8 cellular contexts compared by ENCODE assay signal in genomic region chr16:50213939-50214519, GRCh38. TPM values are rescaled to one million over a fixed set of nuclear protein-coding genes. Genes with fewer than 3 reads are reported as not detected.
DNase-seq lines count a peak whose midpoint lies in the region; ATAC-seq and TF ChIP-seq lines count a peak whose summit lies in the region.

No MANE protein-coding gene starts in this region.

- H3K9me2 ChIP-seq in Karpas-422 (replicated peaks; ENCODE audit: insufficient read depth, low read length), result no peaks in the 10 kb centered on the region

- H3K9ac ChIP-seq in Karpas-422 (ENCODE audit: low read length), result no peak overlapping the region

- H3K4me1 Mint-ChIP-seq in activated CD4-positive, alpha-beta T cell treated with anti-CD3 and anti-CD28 coated beads for 36 hours, result peaks cover 28% of the 10 kb centered on the region

- POLR2A ChIA-PET in activated CD4-positive, alpha-beta T cell treated with anti-CD3 and anti-CD28 coated beads for 36 hours (lab: Charles Lee), result no interaction called here

- no peak overlapping the region for H3K27ac Mint-ChIP-seq in activated CD4-positive, alpha-beta T cell treated with anti-CD3 and anti-CD28 coated beads for 36 hours

- H3K27me3 Mint-ChIP-seq in activated CD4-positive, alpha-beta T cell treated with anti-CD3 and anti-CD28 coated beads for 36 hours, result no peaks in the 10 kb centered on the region

- TF ChIP-seq POLR2A in gastroesophageal sphincter (IDR thresholded peaks at IDR 0.05) (no peak), sigmoid colon (IDR thresholded peaks at IDR 0.05) (no peak)

- H3K36me3 ChIP-seq in Karpas-422 (ENCODE audit: insufficient read depth, low read length) (no peaks in the 10 kb centered on the region), WERI-Rb-1 (peaks cover 47% of the 10 kb centered on the region), gastroesophageal sphincter (peaks cover 0 to 68% of the 10 kb centered on the region in 2 donors), sigmoid colon (peaks cover 0 to 67% (median 4%) of the 10 kb centered on the region in 4 donors)

- H3K4me1 ChIP-seq in Karpas-422 (ENCODE audit: low read length) (no peaks in the 10 kb centered on the region), gastroesophageal sphincter (peaks cover 10 to 30% (median 14%) of the 10 kb centered on the region in 3 donors), sigmoid colon (peaks cover 0 to 38% (median 29%) of the 10 kb centered on the region in 4 donors)

- TF ChIP-seq EP300 in gastroesophageal sphincter (IDR thresholded peaks at IDR 0.05) (no peak), sigmoid colon (IDR thresholded peaks at IDR 0.05) (no peak)

- H3K4me3 ChIP-seq in Karpas-422 (ENCODE audit: low read length) (no peak overlapping the region), WERI-Rb-1 (ENCODE audit: low read depth, low read length) (no peak overlapping the region), gastroesophageal sphincter (no peak overlapping the region), sigmoid colon (no peak overlapping the region)

- no peak for DNase-seq in activated CD4-positive, alpha-beta T cell treated with anti-CD3 and anti-CD28 coated beads for 36 hours
- DNase-seq in activated CD4-positive, alpha-beta T cell treated with anti-CD3 and anti-CD28 coated beads, Interleukin-2, amount 50 U/mL, for 48 hours, result no peak
- DNase-seq in Karpas-422, result peak; percentile 85
- no peak for DNase-seq in WERI-Rb-1
- DNase-seq in sigmoid colon, result no peak
- DNase-seq in ureter (ENCODE audit: low spot score), result no peak
- DNase-seq in NCI-H2081 treated with DMSO at 0.1 percent for 48 hours (lab: John Stamatoyannopoulos, UW), result no peak

- no peaks in the 10 kb centered on the region for H4K20me1 ChIP-seq in Karpas-422 (ENCODE audit: insufficient read depth, low read depth, low read length)

- peak; percentile 39; the same call in 1 of the 2 replicates for TF ChIP-seq CTCF in WERI-Rb-1 (IDR thresholded peaks at IDR 0.05; ENCODE audit: low read depth, low read length)
- TF ChIP-seq CTCF in gastroesophageal sphincter (IDR thresholded peaks at IDR 0.05), result peak; percentile 78 to 85 (median 84)
- peak; percentile 50 to 84 (median 74) for TF ChIP-seq CTCF in sigmoid colon (IDR thresholded peaks at IDR 0.05)

- no peaks in the 10 kb centered on the region for H3K27me3 ChIP-seq in Karpas-422 (ENCODE audit: low read length)
- no peaks in the 10 kb centered on the region for H3K27me3 ChIP-seq in WERI-Rb-1 (ENCODE audit: insufficient read depth, low read depth, severe bottlenecking)
- H3K27me3 ChIP-seq in gastroesophageal sphincter, result no peaks in the 10 kb centered on the region
- no peaks in the 10 kb centered on the region for H3K27me3 ChIP-seq in sigmoid colon

- H3K4me2 ChIP-seq in Karpas-422 (ENCODE audit: low read depth, low read length, poor library complexity, severe bottlenecking), result no peak overlapping the region

- no peak overlapping the region for H3K27ac ChIP-seq in Karpas-422 (ENCODE audit: low read length)
- no peak overlapping the region for H3K27ac ChIP-seq in WERI-Rb-1
- H3K27ac ChIP-seq in gastroesophageal sphincter, result no peak overlapping the region
- H3K27ac ChIP-seq in sigmoid colon, result peak overlapping the region in 1 of 4 donors; percentile 39

- CTCF ChIA-PET in activated CD4-positive, alpha-beta T cell treated with anti-CD3 and anti-CD28 coated beads for 36 hours (lab: Charles Lee), result interaction anchor here (0.6 to 7.7 kb wide), 26 partner anchors 10 to 612 kb away, joined by 3 to 98 read pairs (median 4); partner anchors contain the start of gene CNEP1R1

- H3K9me3 Mint-ChIP-seq in activated CD4-positive, alpha-beta T cell treated with anti-CD3 and anti-CD28 coated beads for 36 hours (ENCODE audit: low read depth), result no peaks in the 10 kb centered on the region

- H3K36me3 Mint-ChIP-seq in activated CD4-positive, alpha-beta T cell treated with anti-CD3 and anti-CD28 coated beads for 36 hours (ENCODE audit: low read depth), result peaks cover 28% of the 10 kb centered on the region

- 58 to 61% methylated on average over 2 to 4 of the region's 4 CpGs for WGBS in gastroesophageal sphincter (ENCODE audit: low coverage in 1 of 2), 2 donors
- WGBS in sigmoid colon, 2 donors, result 52 to 58% methylated on average over 4 of the region's 4 CpGs

- H3K4me3 Mint-ChIP-seq in activated CD4-positive, alpha-beta T cell treated with anti-CD3 and anti-CD28 coated beads for 36 hours, result no peak overlapping the region

- H3K9me3 ChIP-seq in Karpas-422 (ENCODE audit: low read length), result no peaks in the 10 kb centered on the region
- H3K9me3 ChIP-seq in WERI-Rb-1 (ENCODE audit: severe bottlenecking), result no peaks in the 10 kb centered on the region
- no peaks in the 10 kb centered on the region for H3K9me3 ChIP-seq in gastroesophageal sphincter
- no peaks in the 10 kb centered on the region for H3K9me3 ChIP-seq in sigmoid colon

- H3K79me2 ChIP-seq in Karpas-422 (ENCODE audit: low read length), result no peaks in the 10 kb centered on the region

- intact Hi-C loops in activated CD4-positive, alpha-beta T cell treated with anti-CD3 and anti-CD28 coated beads for 36 hours (cut with DNase I, micrococcal nuclease), result loop anchor here (1.0 to 10.0 kb wide), 10 partner anchors 57 to 592 kb away; partner anchors contain the start of gene CNEP1R1 (in 1 of the 2)
- intact Hi-C loops in sigmoid colon (cut with DNase I), result loop anchor here (2.0 to 10.0 kb wide), 3 partner anchors 141 to 451 kb away; partner anchors contain the start of gene HEATR3

- H2AFZ ChIP-seq in Karpas-422 (ENCODE audit: low read length), result no peak overlapping the region

- peak; percentile 40 for ATAC-seq in activated CD4-positive, alpha-beta T cell treated with anti-CD3 and anti-CD28 coated beads for 36 hours
- no peak for ATAC-seq in gastroesophageal sphincter

RNA-seq across cellular contexts. Expression of gene ADCY7, which starts 52.3 kb away (rescaled TPM):
- total RNA-seq in activated CD4-positive, alpha-beta T cell treated with anti-CD3 and anti-CD28 coated beads for 36 hours, result 10 to 100 TPM; 51.8 to 85.3 TPM
- total RNA-seq in Karpas-422 (2014; rRNA removed; shearing (Covaris generic); ENCODE audit: low replicate concordance), result 27.5 and 45.5 TPM in 2 replicates
- total RNA-seq in gastroesophageal sphincter (10 to 100 TPM; 12.7 to 23.5 (median 19.3) TPM), sigmoid colon (10 to 100 TPM in 3 of 4 donors, 1 to 10 TPM in 1; 8.9 to 16.8 (median 11.3) TPM), ureter (18.6 TPM)
- 10 to 100 TPM in 1 of 3 donors, 1 to 10 TPM in 2; 1.2 to 24.0 (median 1.8) TPM for polyA plus RNA-seq in sigmoid colon
